Comparison of ENCODE assay signal across 8 cellular contexts in the genomic region with DNA sequence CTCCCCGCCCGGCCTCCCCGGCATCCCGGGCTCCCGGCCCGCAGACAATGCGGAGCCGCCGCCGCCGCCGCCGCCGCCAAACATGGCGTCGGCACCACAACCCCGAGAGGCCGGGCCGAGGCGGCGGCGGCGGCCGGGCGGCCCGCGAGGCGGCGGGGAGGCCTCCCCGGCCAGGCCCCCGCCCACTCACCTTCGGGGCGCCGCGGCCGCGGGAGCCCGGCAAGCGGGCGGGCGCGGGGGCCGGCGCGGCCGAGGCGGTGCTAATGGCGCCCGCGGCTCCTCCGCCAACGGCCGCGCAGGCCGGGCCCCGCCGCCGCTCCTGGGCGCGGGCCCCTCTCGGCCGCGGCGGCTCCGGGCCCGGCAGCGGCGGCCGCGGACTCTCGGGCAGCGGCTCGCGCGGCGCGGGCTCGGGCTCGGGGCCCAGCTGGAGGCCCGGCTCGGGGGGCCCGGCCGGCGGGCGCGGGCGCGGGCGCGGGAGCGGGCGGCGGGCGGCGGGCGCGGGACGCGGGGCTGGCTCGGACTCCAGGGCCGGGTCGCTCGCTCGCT. TPM values are rescaled to one million over a fixed set of nuclear protein-coding genes. Genes with fewer than 3 reads are reported as not detected.
DNase-seq lines count a peak whose midpoint lies in the region; ATAC-seq, FAIRE-seq and TF ChIP-seq lines count a peak whose summit lies in the region.

No MANE protein-coding gene starts in this region.

- POLR2A ChIA-PET in HepG2 (lab: Yijun Ruan, JAX): no interaction called here

- peaks cover 46% of the 10 kb centered on the region for H3K79me2 ChIP-seq in HepG2 (ENCODE audit: insufficient read depth, low read length)

- ATAC-seq in HG02885 (IDR thresholded peaks at IDR 0.05; ENCODE audit: poor library complexity, unreplicated experiment) (peak; percentile 38), HepG2 (no peak), GM18520 (IDR thresholded peaks at IDR 0.05; ENCODE audit: unreplicated experiment) (no peak), HG03457 (IDR thresholded peaks at IDR 0.05; ENCODE audit: unreplicated experiment) (no peak)

- in situ Hi-C loops in HepG2 (cut with HindIII; ENCODE audit: extremely low pct_ligation_motif_present, low pct_unique_long_range_greater_than_20kb): no loop called here

- 0 to 1% methylated on average over 52 to 96 of the region's 104 CpGs; no CpG with 5 or more reads in 2 of the 4 donors for WGBS in adrenal gland, 4 donors
- 2% methylated on average over 12 of the region's 104 CpGs for WGBS in HepG2 (ENCODE audit: low lambda C conversion rate)
- WGBS in urinary bladder: under 1% methylated on average over 104 of the region's 104 CpGs

- no TSS peak for BruUV-seq in HepG2 (replicated peaks; lab: Mats Ljungman, UMichigan)

- TF ChIP-seq POLR2A in adrenal gland (IDR thresholded peaks at IDR 0.05) (no peak), HepG2 (IDR thresholded peaks at IDR 0.05; ENCODE audit: insufficient read depth in 1 of 2, low read depth in 2 of 2, low read length in 2 of 2) (no peak; a peak in 1 of 4 replicates)

- DNase-seq in CD1c-positive myeloid dendritic cell (ENCODE audit: extremely low spot score): peak; percentile 65
- DNase-seq in adrenal gland: no peak
- DNase-seq in HepG2 (ENCODE audit: low spot score): no peak
- no peak for DNase-seq in T1000 (lab: John Stamatoyannopoulos, UW)

- no peak overlapping the region for H2AFZ ChIP-seq in HepG2 (ENCODE audit: low read length)

- TF ChIP-seq RAD21 in HepG2 (CRISPR knock-in tag; IDR thresholded peaks at IDR 0.05): no peak

- H3K36me3 ChIP-seq in adrenal gland (replicated peaks in 1 of 2): peaks cover 0 to 17% of the 10 kb centered on the region in 2 donors
- H3K36me3 ChIP-seq in HepG2 (replicated peaks in 1 of 2; ENCODE audit: control insufficient read depth in 1 of 2, insufficient read depth in 2 of 2, low read length in 2 of 2): peaks cover 11 to 20% of the 10 kb centered on the region in 2 experiments; a peak in 4 of 5 replicates
- no peaks in the 10 kb centered on the region for H3K36me3 ChIP-seq in urinary bladder (ENCODE audit: insufficient read depth)

- H3K27ac ChIP-seq in adrenal gland (peak overlapping the region; percentile 42 to 93 (median 85)), HepG2 (ENCODE audit: extremely low read length, insufficient read depth, low read length) (peak overlapping the region; percentile 62), urinary bladder (ENCODE audit: low read depth) (peak overlapping the region; percentile 86)

- H4K20me1 ChIP-seq in HepG2 (ENCODE audit: insufficient read depth, low read length): peaks cover 27% of the 10 kb centered on the region

- no peak for FAIRE-seq in HepG2 (lab: Jason Lieb, UNC)

- H3K4me1 ChIP-seq in adrenal gland (replicated peaks in 1 of 2) (peaks cover 19 to 24% of the 10 kb centered on the region in 2 donors), HepG2 (ENCODE audit: insufficient read depth, low read length) (peaks cover 37% of the 10 kb centered on the region), urinary bladder (ENCODE audit: insufficient read depth) (peaks cover 1% of the 10 kb centered on the region)

- H3K27me3 ChIP-seq in adrenal gland (no peaks in the 10 kb centered on the region), HepG2 (ENCODE audit: control insufficient read depth in 1 of 2, insufficient read depth in 2 of 2, low read length in 2 of 2) (peaks cover 0 to 6% of the 10 kb centered on the region in 2 experiments; a peak in 2 of 5 replicates)

- TF ChIP-seq EP300 in HepG2 (IDR thresholded peaks at IDR 0.05; ENCODE audit: low read depth in 2 of 2, low read length in 2 of 2) (no peak), HepG2 (CRISPR knock-in tag; IDR thresholded peaks at IDR 0.05; ENCODE audit: borderline replicate concordance) (no peak)

- H3K4me3 ChIP-seq in adrenal gland (peak overlapping the region in 3 of 4 donors; percentile 26 to 77 (median 64)), HepG2 (replicated peaks in 1 of 3; ENCODE audit: insufficient read depth in 1 of 3, low read depth in 2 of 3, low read length in 3 of 3) (peak overlapping the region; percentile 87 to 99 (median 96); a peak in 5 of 6 replicates), urinary bladder (ENCODE audit: low read depth, low read length) (peak overlapping the region; percentile 88)

- peak overlapping the region; percentile 95; the same call in 1 of the 2 replicates for H3K4me2 ChIP-seq in HepG2 (ENCODE audit: low read depth, low read length)

- H3K9ac ChIP-seq in HepG2 (ENCODE audit: insufficient read depth, low read depth, low read length): peak overlapping the region; percentile 89

- H3K9me3 ChIP-seq in adrenal gland (replicated peaks in 1 of 3) (no peaks in the 10 kb centered on the region), HepG2 (ENCODE audit: low read length) (no peaks in the 10 kb centered on the region)

- TF ChIP-seq CTCF in adrenal gland (IDR thresholded peaks at IDR 0.05) (no peak), HepG2 (CRISPR knock-in tag; IDR thresholded peaks at IDR 0.05) (no peak)

- CTCF ChIA-PET in HepG2 (lab: Yijun Ruan, JAX; ENCODE audit: low intra/inter-chr PET ratio, low total read pairs): interaction anchor here (0.7 kb wide), 1 partner anchor 102 kb away, joined by 3 read pairs; no protein-coding TSS in a partner anchor

- intact Hi-C loops in adrenal gland (cut with DNase I): no loop called here
- intact Hi-C loops in HepG2 (cut with micrococcal nuclease; ENCODE audit: unreplicated experiment): no loop called here

TF ChIP-seq in HepG2, 621 proteins besides CTCF, POLR2A, EP300 and RAD21 (continues in another document):
- TF ChIP-seq ZNF24 (IDR thresholded peaks at IDR 0.05) (no peak), YY1 (IDR thresholded peaks at IDR 0.05; ENCODE audit: insufficient read depth, insufficient replicate concordance, low read depth, low read length) (peak; percentile 79)

RNA-seq across cellular contexts. Expression of a gene that starts 0.3 kb away (rescaled TPM):
- total RNA-seq in adrenal gland (10 to 100 TPM; 17.8 to 62.4 (median 28.6) TPM), HepG2 (2016; rRNA removed; fragmentation: Illumina TruSeq; extraction: Trizol) (6.6 and 12.0 TPM in 2 replicates), urinary bladder (29.4 TPM)
- polyA plus RNA-seq in adrenal gland (10 to 100 TPM in 2 of 3 donors, 1 to 10 TPM in 1; 9.4 to 29.8 (median 26.9) TPM), HepG2 (2011; rRNA removed) (5.1 and 6.4 TPM in 2 replicates), urinary bladder (26.3 TPM)
- 6.1 and 7.5 TPM in 2 replicates for total RNA-seq in HepG2 (2016; cell fraction: cytosol; rRNA removed; fragmentation: Illumina TruSeq; extraction: Trizol; ENCODE audit: low read depth)
- 6.3 and 13.3 TPM in 2 replicates for total RNA-seq in HepG2 (2016; cell fraction: insoluble cytoplasmic fraction; rRNA removed; fragmentation: Illumina TruSeq; extraction: Trizol)
- total RNA-seq in HepG2 (2016; cell fraction: membrane; rRNA removed; fragmentation: Illumina TruSeq; extraction: Trizol): 6.7 and 8.2 TPM in 2 replicates
- total RNA-seq in HepG2 (2016; cell fraction: nucleus; rRNA removed; fragmentation: Illumina TruSeq; extraction: Trizol): 14.2 and 15.7 TPM in 2 replicates
- polyA plus RNA-seq in HepG2 (2011; cell fraction: cytosol; rRNA removed): 3.8 and 3.9 TPM in 2 replicates
- polyA plus RNA-seq in HepG2 (2011; cell fraction: nucleus; rRNA removed): 29.0 and 31.0 TPM in 2 replicates
- 14.8 and 16.2 TPM in 2 replicates for polyA plus RNA-seq in HepG2 (2012)
- 0.67 and 0.95 TPM in 2 replicates for polyA plus RNA-seq in HepG2 (2016; cell fraction: cytosol; fragmentation: Illumina TruSeq; extraction: Trizol; ENCODE audit: low read depth)
- polyA plus RNA-seq in HepG2 (2016; cell fraction: insoluble cytoplasmic fraction; fragmentation: Illumina TruSeq; extraction: Trizol; ENCODE audit: low read depth): 8.8 and 10.0 TPM in 2 replicates
- polyA plus RNA-seq in HepG2 (2016; cell fraction: membrane; fragmentation: Illumina TruSeq; extraction: Trizol; ENCODE audit: low read depth): 2.6 and 3.2 TPM in 2 replicates
- polyA plus RNA-seq in HepG2 (2016; cell fraction: nucleus; fragmentation: Illumina TruSeq; extraction: Trizol; ENCODE audit: insufficient read depth, low read depth): 28.8 and 30.8 TPM in 2 replicates
- 4.2 and 8.4 TPM in 2 replicates for polyA minus RNA-seq in HepG2 (2011; rRNA and poly(A)+ RNA removed; ENCODE audit: low replicate concordance)
- polyA minus RNA-seq in HepG2 (2011; cell fraction: cytosol; rRNA and poly(A)+ RNA removed): 7.6 and 8.3 TPM in 2 replicates
- 29.1 and 32.0 TPM in 2 replicates for polyA minus RNA-seq in HepG2 (2011; cell fraction: nucleus; rRNA and poly(A)+ RNA removed)

RNA-seq across cellular contexts. Expression of a gene that starts 26.3 kb away (rescaled TPM):
- total RNA-seq in adrenal gland (1 to 10 TPM; 4.1 to 8.6 (median 6.8) TPM), HepG2 (2016; rRNA removed; fragmentation: Illumina TruSeq; extraction: Trizol) (9.6 and 11.9 TPM in 2 replicates), urinary bladder (7.8 TPM)
- polyA plus RNA-seq in adrenal gland (1 to 10 TPM; 2.1 to 5.1 (median 3.0) TPM), HepG2 (2011; rRNA removed) (5.4 and 6.0 TPM in 2 replicates), urinary bladder (4.6 TPM)
- total RNA-seq in HepG2 (2016; cell fraction: cytosol; rRNA removed; fragmentation: Illumina TruSeq; extraction: Trizol; ENCODE audit: low read depth): 0.91 and 1.3 TPM in 2 replicates
- 9.6 and 9.7 TPM in 2 replicates for total RNA-seq in HepG2 (2016; cell fraction: insoluble cytoplasmic fraction; rRNA removed; fragmentation: Illumina TruSeq; extraction: Trizol)
- total RNA-seq in HepG2 (2016; cell fraction: membrane; rRNA removed; fragmentation: Illumina TruSeq; extraction: Trizol): 5.5 TPM in 2 replicates
- 8.0 and 9.8 TPM in 2 replicates for total RNA-seq in HepG2 (2016; cell fraction: nucleus; rRNA removed; fragmentation: Illumina TruSeq; extraction: Trizol)
- polyA plus RNA-seq in HepG2 (2011; cell fraction: cytosol; rRNA removed): 4.8 and 5.6 TPM in 2 replicates
- 9.9 and 11.1 TPM in 2 replicates for polyA plus RNA-seq in HepG2 (2011; cell fraction: nucleus; rRNA removed)
- polyA plus RNA-seq in HepG2 (2012): 9.9 and 11.2 TPM in 2 replicates
- polyA plus RNA-seq in HepG2 (2016; cell fraction: cytosol; fragmentation: Illumina TruSeq; extraction: Trizol; ENCODE audit: low read depth): 0.43 and 0.49 TPM in 2 replicates
- 9.0 and 10.5 TPM in 2 replicates for polyA plus RNA-seq in HepG2 (2016; cell fraction: insoluble cytoplasmic fraction; fragmentation: Illumina TruSeq; extraction: Trizol; ENCODE audit: low read depth)
- 2.4 and 2.7 TPM in 2 replicates for polyA plus RNA-seq in HepG2 (2016; cell fraction: membrane; fragmentation: Illumina TruSeq; extraction: Trizol; ENCODE audit: low read depth)
- polyA plus RNA-seq in HepG2 (2016; cell fraction: nucleus; fragmentation: Illumina TruSeq; extraction: Trizol; ENCODE audit: insufficient read depth, low read depth): 13.2 and 13.5 TPM in 2 replicates
- polyA minus RNA-seq in HepG2 (2011; rRNA and poly(A)+ RNA removed; ENCODE audit: low replicate concordance): 7.8 and 12.8 TPM in 2 replicates
- polyA minus RNA-seq in HepG2 (2011; cell fraction: cytosol; rRNA and poly(A)+ RNA removed): 8.8 and 10.3 TPM in 2 replicates
- polyA minus RNA-seq in HepG2 (2011; cell fraction: nucleus; rRNA and poly(A)+ RNA removed): 12.1 and 13.2 TPM in 2 replicates
